21 cellular contexts compared by ENCODE assay signal in genomic region chr16:51120289-51121008, GRCh38. TPM values are rescaled to one million over a fixed set of nuclear protein-coding genes. Genes with fewer than 3 reads are reported as not detected.
DNase-seq lines count a peak whose midpoint lies in the region; ATAC-seq and TF ChIP-seq lines count a peak whose summit lies in the region.
"Had no signal": no experiment of that assay in that cellular context is flagged by ENCODE, and none has a peak within 500 bp of the region (broad histone marks: within the 10 kb centered on the region; RNA-seq: fewer than 3 reads in every experiment).

No MANE protein-coding gene starts in this region.

- peak overlapping the region; percentile 32 to 80 for H3K27ac ChIP-seq in liver (ENCODE audit: low read depth in 1 of 2, low read length in 2 of 2)
- H3K27ac ChIP-seq in vagina: peak overlapping the region; percentile 70

- DNase-seq in NCI-H526 (lab: John Stamatoyannopoulos, UW) (peak; percentile 3 to 34), fibroblast of peridontal ligament (ENCODE audit: extremely low read depth) (peak; percentile 15), vagina (ENCODE audit: extremely low spot score in 2 of 2) (peak in 1 of 2 donors; percentile 20), NCI-H1092 (lab: John Stamatoyannopoulos, UW) (no peak), GM19240 (ENCODE audit: insufficient read length, low spot score) (no peak)
- DNase-seq: CD8-positive, alpha-beta T cell; DND-41; KBM-7; MM.1S; NCI-H1048; NCI-H1436 treated with DMSO at 0.1 percent for 48 hours; NCI-H2029; NCI-H2227 treated with DMSO at 0.1 percent for 48 hours; NCI-H510A treated with DMSO at 0.1 percent for 48 hours; NCI-H82; SIG-M5 had no signal

- H3K27me3 ChIP-seq in liver (ENCODE audit: control insufficient read depth in 4 of 4, insufficient read depth in 4 of 4, low read length in 3 of 4) (no peaks in the 10 kb centered on the region), vagina (no peaks in the 10 kb centered on the region)

- no peaks in the 10 kb centered on the region for H3K36me3 ChIP-seq in liver (ENCODE audit: control insufficient read depth in 4 of 4, insufficient read depth in 3 of 4, low read depth in 1 of 4, low read length in 3 of 4)
- no peaks in the 10 kb centered on the region for H3K36me3 ChIP-seq in vagina

- TF ChIP-seq RAD21 in liver (IDR thresholded peaks at IDR 0.05): peak; percentile 53 to 63

- no peak for TF ChIP-seq POLR2A in vagina (IDR thresholded peaks at IDR 0.05)

- H3K4me3 ChIP-seq in liver (ENCODE audit: low read depth in 1 of 3, low read length in 3 of 3) (peak overlapping the region in 1 of 3 donors; percentile 20), vagina (no peak overlapping the region)
- H3K4me3 ChIP-seq: GM12878 had no signal

- intact Hi-C loops in vagina (cut with DNase I): no loop called here

- TF ChIP-seq CTCF in liver (IDR thresholded peaks at IDR 0.05; ENCODE audit: low read depth, low read length, missing input control): no peak
- TF ChIP-seq CTCF in vagina (IDR thresholded peaks at IDR 0.05): no peak

- H3K9ac ChIP-seq in liver (ENCODE audit: low read depth in 1 of 2, low read length in 2 of 2): peak overlapping the region in 1 of 2 donors; percentile 44

- no peak for ATAC-seq in GM21619 (IDR thresholded peaks at IDR 0.05; ENCODE audit: unreplicated experiment)
- ATAC-seq: CD8-positive, alpha-beta T cell; GM12878; Panc1; SK-N-SH treated with all-trans-retinoic acid at 6 μM for 48 hours had no signal

- H3K4me1 ChIP-seq in liver (ENCODE audit: control insufficient read depth in 4 of 4, insufficient read depth in 4 of 4, low read length in 3 of 4) (peaks cover under 1 to 80% (median 48%) of the 10 kb centered on the region in 4 donors), vagina (no peaks in the 10 kb centered on the region)

- 20% methylated on average over 4 of the region's 4 CpGs for WGBS in liver

- H3K9me3 ChIP-seq in liver (ENCODE audit: control insufficient read depth in 4 of 4, low read length in 3 of 4) (no peaks in the 10 kb centered on the region), vagina (no peaks in the 10 kb centered on the region)

TF ChIP-seq in liver, 16 proteins besides CTCF, POLR2A, EP300 and RAD21:
- peak; percentile 42 for TF ChIP-seq NR2F2 (IDR thresholded peaks at IDR 0.05)
- peak; percentile 79 for TF ChIP-seq HNF4G (IDR thresholded peaks at IDR 0.05)
- TF ChIP-seq ZBTB33 (IDR thresholded peaks at IDR 0.05): peak; percentile 40
- peak; percentile 53 for TF ChIP-seq YY1 (IDR thresholded peaks at IDR 0.05)
- peak; percentile 55 for TF ChIP-seq REST (IDR thresholded peaks at IDR 0.05)
- TF ChIP-seq GABPA (IDR thresholded peaks at IDR 0.05 in 1 of 2, conservative IDR thresholded peaks at IDR 0.05 in 1 of 2): no peak
- TF ChIP-seq FOXA2 (IDR thresholded peaks at IDR 0.05): peak; percentile 88
- TF ChIP-seq SP1 (IDR thresholded peaks at IDR 0.05): peak; percentile 90
- TF ChIP-seq HNF4A (conservative IDR thresholded peaks at IDR 0.05): peak; percentile 92 to 94
- TF ChIP-seq FOXA1 (IDR thresholded peaks at IDR 0.05): peak; percentile 65
- TF ChIP-seq EGR1 (IDR thresholded peaks at IDR 0.05; ENCODE audit: low read depth in 2 of 2): peak in 1 of 2 donors; percentile 17
- peak; percentile 82 to 88 for TF ChIP-seq RXRA (IDR thresholded peaks at IDR 0.05)
- peak; percentile 9 to 28 for TF ChIP-seq JUND (IDR thresholded peaks at IDR 0.05)
- peak; percentile 48 for TF ChIP-seq TAF1 (conservative IDR thresholded peaks at IDR 0.05)
- peak; percentile 64 for TF ChIP-seq MAX (IDR thresholded peaks at IDR 0.05)
- peak; percentile 25 for TF ChIP-seq ATF3 (IDR thresholded peaks at IDR 0.05)

RNA-seq across cellular contexts. Expression of gene SALL1, which starts 30.6 kb away (rescaled TPM):
- total RNA-seq in liver: 10 to 100 TPM in 1 of 2 donors, 1 to 10 TPM in 1; 1.8 to 13.4 TPM
- 10 to 100 TPM; 11.7 to 11.8 TPM for polyA plus RNA-seq in liver
- total RNA-seq in vagina: 6.9 TPM
- total RNA-seq: CD8-positive, alpha-beta T cell had no signal

Comparison
In these comparisons a context has a peak if more than half of its experiments do, and no peak if none do; other contexts are left out.
1. DNase-seq: peak in NCI-H526 (2 of 2) and fibroblast of peridontal ligament (single experiment); none in NCI-H1092 (single experiment) and GM19240 (single experiment).